1 cellular context compared by ENCODE assay signal in genomic region chr2:112634153-112634873, GRCh38.
TF ChIP-seq lines count a peak whose summit lies in the region.

No MANE protein-coding gene starts in this region.

TF ChIP-seq in K562, 482 proteins besides CTCF, POLR2A, EP300 and RAD21:
- no peak for TF ChIP-seq ZNF212 (CRISPR knock-in tag; IDR thresholded peaks at IDR 0.05)
- TF ChIP-seq, protein P1, sequence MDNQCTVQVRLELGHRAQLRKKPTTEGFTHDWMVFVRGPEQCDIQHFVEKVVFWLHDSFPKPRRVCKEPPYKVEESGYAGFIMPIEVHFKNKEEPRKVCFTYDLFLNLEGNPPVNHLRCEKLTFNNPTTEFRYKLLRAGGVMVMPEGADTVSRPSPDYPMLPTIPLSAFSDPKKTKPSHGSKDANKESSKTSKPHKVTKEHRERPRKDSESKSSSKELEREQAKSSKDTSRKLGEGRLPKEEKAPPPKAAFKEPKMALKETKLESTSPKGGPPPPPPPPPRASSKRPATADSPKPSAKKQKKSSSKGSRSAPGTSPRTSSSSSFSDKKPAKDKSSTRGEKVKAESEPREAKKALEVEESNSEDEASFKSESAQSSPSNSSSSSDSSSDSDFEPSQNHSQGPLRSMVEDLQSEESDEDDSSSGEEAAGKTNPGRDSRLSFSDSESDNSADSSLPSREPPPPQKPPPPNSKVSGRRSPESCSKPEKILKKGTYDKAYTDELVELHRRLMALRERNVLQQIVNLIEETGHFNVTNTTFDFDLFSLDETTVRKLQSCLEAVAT (IDR thresholded peaks at IDR 0.05): no peak
- no peak for TF ChIP-seq PRPF4 (IDR thresholded peaks at IDR 0.05; ENCODE audit: insufficient read depth, low read depth, low read length, poor library complexity, severe bottlenecking)
- no peak for TF ChIP-seq HDAC8 (tag; IDR thresholded peaks at IDR 0.05)
- TF ChIP-seq SNAPC5 (CRISPR knock-in tag; IDR thresholded peaks at IDR 0.05): no peak
- TF ChIP-seq, protein P2, sequence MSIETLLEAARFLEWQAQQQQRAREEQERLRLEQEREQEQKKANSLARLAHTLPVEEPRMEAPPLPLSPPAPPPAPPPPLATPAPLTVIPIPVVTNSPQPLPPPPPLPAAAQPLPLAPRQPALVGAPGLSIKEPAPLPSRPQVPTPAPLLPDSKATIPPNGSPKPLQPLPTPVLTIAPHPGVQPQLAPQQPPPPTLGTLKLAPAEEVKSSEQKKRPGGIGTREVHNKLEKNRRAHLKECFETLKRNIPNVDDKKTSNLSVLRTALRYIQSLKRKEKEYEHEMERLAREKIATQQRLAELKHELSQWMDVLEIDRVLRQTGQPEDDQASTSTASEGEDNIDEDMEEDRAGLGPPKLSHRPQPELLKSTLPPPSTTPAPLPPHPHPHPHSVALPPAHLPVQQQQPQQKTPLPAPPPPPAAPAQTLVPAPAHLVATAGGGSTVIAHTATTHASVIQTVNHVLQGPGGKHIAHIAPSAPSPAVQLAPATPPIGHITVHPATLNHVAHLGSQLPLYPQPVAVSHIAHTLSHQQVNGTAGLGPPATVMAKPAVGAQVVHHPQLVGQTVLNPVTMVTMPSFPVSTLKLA (conservative IDR thresholded peaks at IDR 0.05): no peak
- no peak for TF ChIP-seq CCNT2 (IDR thresholded peaks at IDR 0.05; ENCODE audit: borderline replicate concordance, extremely low read depth, insufficient read length, low read depth, low read length)
- no peak for TF ChIP-seq PTTG1 (tag; IDR thresholded peaks at IDR 0.05; ENCODE audit: low read depth)
- TF ChIP-seq, protein P3, sequence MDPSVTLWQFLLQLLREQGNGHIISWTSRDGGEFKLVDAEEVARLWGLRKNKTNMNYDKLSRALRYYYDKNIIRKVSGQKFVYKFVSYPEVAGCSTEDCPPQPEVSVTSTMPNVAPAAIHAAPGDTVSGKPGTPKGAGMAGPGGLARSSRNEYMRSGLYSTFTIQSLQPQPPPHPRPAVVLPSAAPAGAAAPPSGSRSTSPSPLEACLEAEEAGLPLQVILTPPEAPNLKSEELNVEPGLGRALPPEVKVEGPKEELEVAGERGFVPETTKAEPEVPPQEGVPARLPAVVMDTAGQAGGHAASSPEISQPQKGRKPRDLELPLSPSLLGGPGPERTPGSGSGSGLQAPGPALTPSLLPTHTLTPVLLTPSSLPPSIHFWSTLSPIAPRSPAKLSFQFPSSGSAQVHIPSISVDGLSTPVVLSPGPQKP (CRISPR knock-in tag; IDR thresholded peaks at IDR 0.05): no peak
- TF ChIP-seq, protein P4, sequence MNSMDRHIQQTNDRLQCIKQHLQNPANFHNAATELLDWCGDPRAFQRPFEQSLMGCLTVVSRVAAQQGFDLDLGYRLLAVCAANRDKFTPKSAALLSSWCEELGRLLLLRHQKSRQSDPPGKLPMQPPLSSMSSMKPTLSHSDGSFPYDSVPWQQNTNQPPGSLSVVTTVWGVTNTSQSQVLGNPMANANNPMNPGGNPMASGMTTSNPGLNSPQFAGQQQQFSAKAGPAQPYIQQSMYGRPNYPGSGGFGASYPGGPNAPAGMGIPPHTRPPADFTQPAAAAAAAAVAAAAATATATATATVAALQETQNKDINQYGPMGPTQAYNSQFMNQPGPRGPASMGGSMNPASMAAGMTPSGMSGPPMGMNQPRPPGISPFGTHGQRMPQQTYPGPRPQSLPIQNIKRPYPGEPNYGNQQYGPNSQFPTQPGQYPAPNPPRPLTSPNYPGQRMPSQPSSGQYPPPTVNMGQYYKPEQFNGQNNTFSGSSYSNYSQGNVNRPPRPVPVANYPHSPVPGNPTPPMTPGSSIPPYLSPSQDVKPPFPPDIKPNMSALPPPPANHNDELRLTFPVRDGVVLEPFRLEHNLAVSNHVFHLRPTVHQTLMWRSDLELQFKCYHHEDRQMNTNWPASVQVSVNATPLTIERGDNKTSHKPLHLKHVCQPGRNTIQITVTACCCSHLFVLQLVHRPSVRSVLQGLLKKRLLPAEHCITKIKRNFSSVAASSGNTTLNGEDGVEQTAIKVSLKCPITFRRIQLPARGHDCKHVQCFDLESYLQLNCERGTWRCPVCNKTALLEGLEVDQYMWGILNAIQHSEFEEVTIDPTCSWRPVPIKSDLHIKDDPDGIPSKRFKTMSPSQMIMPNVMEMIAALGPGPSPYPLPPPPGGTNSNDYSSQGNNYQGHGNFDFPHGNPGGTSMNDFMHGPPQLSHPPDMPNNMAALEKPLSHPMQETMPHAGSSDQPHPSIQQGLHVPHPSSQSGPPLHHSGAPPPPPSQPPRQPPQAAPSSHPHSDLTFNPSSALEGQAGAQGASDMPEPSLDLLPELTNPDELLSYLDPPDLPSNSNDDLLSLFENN (IDR thresholded peaks at IDR 0.05; ENCODE audit: low read depth in 2 of 2, low read length in 2 of 2): no peak
- no peak for TF ChIP-seq STAT5B (CRISPR knock-in tag; IDR thresholded peaks at IDR 0.05)
- TF ChIP-seq NFRKB (IDR thresholded peaks at IDR 0.05; ENCODE audit: low read depth): no peak
- no peak for TF ChIP-seq JUND (IDR thresholded peaks at IDR 0.05; ENCODE audit: borderline replicate concordance, low read depth, low read length)
- TF ChIP-seq JUND (tag; IDR thresholded peaks at IDR 0.05; ENCODE audit: borderline replicate concordance, low read depth, low read length): no peak
